ENCODE assay signal across 20 cellular contexts in genomic region chr1:25993197-25993951, GRCh38. TPM values are rescaled to one million over a fixed set of nuclear protein-coding genes. Genes with fewer than 3 reads are reported as not detected.
DNase-seq lines count a peak whose midpoint lies in the region; ATAC-seq and TF ChIP-seq lines count a peak whose summit lies in the region.
"Had no signal": no experiment of that assay in that cellular context is flagged by ENCODE, and none has a peak within 500 bp of the region (broad histone marks: within the 10 kb centered on the region; RNA-seq: fewer than 3 reads in every experiment).

No MANE protein-coding gene starts in this region.

- no peak for ATAC-seq in activated naive CD8-positive, alpha-beta T cell treated with anti-CD3 and anti-CD28 coated beads, Interleukin-2, amount 50 U/mL, for 24 hours
- ATAC-seq in naive thymus-derived CD4-positive, alpha-beta T cell, result no peak
- ATAC-seq in GM18867 (IDR thresholded peaks at IDR 0.05; ENCODE audit: unreplicated experiment), result no peak

- no peak for DNase-seq in activated naive CD8-positive, alpha-beta T cell treated with anti-CD3 and anti-CD28 coated beads, Interleukin-2, amount 50 U/mL, for 24 hours
- DNase-seq in WERI-Rb-1, result no peak
- DNase-seq in naive thymus-derived CD4-positive, alpha-beta T cell, result no peak
- DNase-seq in NOMO-1 treated with dmso at 0.1 percent for 144 hours (lab: John Stamatoyannopoulos, UW; ENCODE audit: unreplicated experiment), result no peak
- no peak for DNase-seq in medulla oblongata (ENCODE audit: extremely low spot score)
- no peak for DNase-seq in AG20443 (ENCODE audit: low spot score)
- DNase-seq: ACHN; activated CD4-positive, alpha-beta memory T cell treated with anti-CD3 and anti-CD28 coated beads for 36 hours; aorta; foreskin melanocyte; NCI-H1694 treated with DMSO at 0.1 percent for 48 hours; NCI-H446 treated with DMSO at 0.1 percent for 48 hours; SIG-M5; stimulated activated CD4-positive, alpha-beta T cell treated with anti-CD3 and anti-CD28 coated beads, Interleukin-15, amount 100 ng/mL, for 24 hours; stomach had no signal

- TF ChIP-seq CTCF in WERI-Rb-1 (IDR thresholded peaks at IDR 0.05; ENCODE audit: low read depth, low read length), result no peak

- H3K4me3 ChIP-seq in WERI-Rb-1 (ENCODE audit: low read depth, low read length), result no peak overlapping the region
- no peak overlapping the region for H3K4me3 ChIP-seq in naive thymus-derived CD4-positive, alpha-beta T cell (ENCODE audit: low read length)
- H3K4me3 ChIP-seq: stomach, vagina had no signal

- H3K27ac Mint-ChIP-seq in activated naive CD8-positive, alpha-beta T cell, result peak overlapping the region; percentile 81
- no peak overlapping the region for H3K27ac Mint-ChIP-seq in activated naive CD8-positive, alpha-beta T cell treated with anti-CD3 and anti-CD28 coated beads, Interleukin-2, amount 50 U/mL, for 24 hours
- peak overlapping the region in 8 of 9 donors; percentile 70 to 94 (median 86) for H3K27ac Mint-ChIP-seq in naive thymus-derived CD4-positive, alpha-beta T cell
- H3K27ac Mint-ChIP-seq: activated CD4-positive, alpha-beta memory T cell treated with anti-CD3 and anti-CD28 coated beads for 36 hours; activated T-helper 1 cell treated with anti-CD3 and anti-CD28 coated beads, Interleukin-12 subunit alpha, Interleukin-12 subunit beta, Interleukin-2, Interleukin-4 antibody, amounts not matched to agents 30 ng/mL and 10 ng/mL and 1 ng/mL, durations not matched to agents 14 hours and 24 hours and 36 hours had no signal

- peaks cover 68% of the 10 kb centered on the region for H3K4me1 Mint-ChIP-seq in activated naive CD8-positive, alpha-beta T cell (ENCODE audit: low read depth)
- peaks cover 56% of the 10 kb centered on the region for H3K4me1 Mint-ChIP-seq in activated naive CD8-positive, alpha-beta T cell treated with anti-CD3 and anti-CD28 coated beads, Interleukin-2, amount 50 U/mL, for 24 hours
- peaks cover 42 to 88% (median 77%) of the 10 kb centered on the region in 7 donors for H3K4me1 Mint-ChIP-seq in naive thymus-derived CD4-positive, alpha-beta T cell

- H3K4me1 ChIP-seq in naive thymus-derived CD4-positive, alpha-beta T cell (ENCODE audit: control insufficient read depth in 2 of 2, insufficient read depth in 2 of 2, low read length in 2 of 2), result peaks cover 40 to 51% of the 10 kb centered on the region in 2 donors

- no peaks in the 10 kb centered on the region for H3K9me3 Mint-ChIP-seq in activated naive CD8-positive, alpha-beta T cell (ENCODE audit: low read depth)
- H3K9me3 Mint-ChIP-seq in activated naive CD8-positive, alpha-beta T cell treated with anti-CD3 and anti-CD28 coated beads, Interleukin-2, amount 50 U/mL, for 24 hours, result no peaks in the 10 kb centered on the region
- peaks cover 0 to 3% (median 0%) of the 10 kb centered on the region in 11 donors for H3K9me3 Mint-ChIP-seq in naive thymus-derived CD4-positive, alpha-beta T cell
- H3K9me3 Mint-ChIP-seq: activated CD4-positive, alpha-beta memory T cell treated with anti-CD3 and anti-CD28 coated beads for 36 hours; activated T-helper 1 cell treated with anti-CD3 and anti-CD28 coated beads, Interleukin-12 subunit alpha, Interleukin-12 subunit beta, Interleukin-2, Interleukin-4 antibody, amounts not matched to agents 30 ng/mL and 10 ng/mL and 1 ng/mL, durations not matched to agents 14 hours and 24 hours and 36 hours had no signal

- H3K9me3 ChIP-seq in WERI-Rb-1 (ENCODE audit: severe bottlenecking), result no peaks in the 10 kb centered on the region
- no peaks in the 10 kb centered on the region for H3K9me3 ChIP-seq in naive thymus-derived CD4-positive, alpha-beta T cell (ENCODE audit: control insufficient read depth in 2 of 3, low read length in 3 of 3)
- H3K9me3 ChIP-seq: stomach, vagina had no signal

- H3K4me3 Mint-ChIP-seq in activated naive CD8-positive, alpha-beta T cell, result peak overlapping the region; percentile 30
- H3K4me3 Mint-ChIP-seq in activated naive CD8-positive, alpha-beta T cell treated with anti-CD3 and anti-CD28 coated beads, Interleukin-2, amount 50 U/mL, for 24 hours, result no peak overlapping the region
- H3K4me3 Mint-ChIP-seq in naive thymus-derived CD4-positive, alpha-beta T cell, result peak overlapping the region in 6 of 10 donors; percentile 37 to 67 (median 50)
- H3K4me3 Mint-ChIP-seq: activated CD4-positive, alpha-beta memory T cell treated with anti-CD3 and anti-CD28 coated beads for 36 hours; activated T-helper 1 cell treated with anti-CD3 and anti-CD28 coated beads, Interleukin-12 subunit alpha, Interleukin-12 subunit beta, Interleukin-2, Interleukin-4 antibody, amounts not matched to agents 30 ng/mL and 10 ng/mL and 1 ng/mL, durations not matched to agents 14 hours and 24 hours and 36 hours had no signal

- no peaks in the 10 kb centered on the region for H3K27me3 ChIP-seq in WERI-Rb-1 (ENCODE audit: insufficient read depth, low read depth, severe bottlenecking)
- H3K27me3 ChIP-seq in naive thymus-derived CD4-positive, alpha-beta T cell (ENCODE audit: control insufficient read depth in 2 of 2, insufficient read depth in 2 of 2, low read length in 2 of 2), result no peaks in the 10 kb centered on the region
- H3K27me3 ChIP-seq: stomach, vagina had no signal

- CTCF ChIA-PET in naive thymus-derived CD4-positive, alpha-beta T cell (lab: Charles Lee), result interaction anchor here (0.6 to 13.0 kb wide), 4 partner anchors 11 to 95 kb away, joined by 3 to 361 read pairs (median 3); partner anchors contain the start of gene STMN1

- intact Hi-C loops in naive thymus-derived CD4-positive, alpha-beta T cell (cut with micrococcal nuclease), result loop anchor here in 1 of 2 donors (10.0 kb wide), 1 partner anchor 559 kb away; the partner anchor contains the start of gene MACO1

- H3K27ac ChIP-seq in WERI-Rb-1, result peak overlapping the region; percentile 70
- peak overlapping the region; percentile 16 for H3K27ac ChIP-seq in naive thymus-derived CD4-positive, alpha-beta T cell (ENCODE audit: low read depth, low read length)
- H3K27ac ChIP-seq: stomach, vagina had no signal

- no peaks in the 10 kb centered on the region for H3K36me3 ChIP-seq in WERI-Rb-1
- no peaks in the 10 kb centered on the region for H3K36me3 ChIP-seq in naive thymus-derived CD4-positive, alpha-beta T cell (ENCODE audit: control insufficient read depth in 2 of 3, insufficient read depth in 3 of 3, low read length in 3 of 3)

- no peaks in the 10 kb centered on the region for H3K27me3 Mint-ChIP-seq in activated naive CD8-positive, alpha-beta T cell
- no peaks in the 10 kb centered on the region for H3K27me3 Mint-ChIP-seq in activated naive CD8-positive, alpha-beta T cell treated with anti-CD3 and anti-CD28 coated beads, Interleukin-2, amount 50 U/mL, for 24 hours
- H3K27me3 Mint-ChIP-seq in naive thymus-derived CD4-positive, alpha-beta T cell, result no peaks in the 10 kb centered on the region
- H3K27me3 Mint-ChIP-seq: activated CD4-positive, alpha-beta memory T cell treated with anti-CD3 and anti-CD28 coated beads for 36 hours had no signal

- H3K36me3 Mint-ChIP-seq in activated naive CD8-positive, alpha-beta T cell, result peaks cover 2% of the 10 kb centered on the region
- peaks cover 3% of the 10 kb centered on the region for H3K36me3 Mint-ChIP-seq in activated naive CD8-positive, alpha-beta T cell treated with anti-CD3 and anti-CD28 coated beads, Interleukin-2, amount 50 U/mL, for 24 hours (ENCODE audit: low read depth)
- H3K36me3 Mint-ChIP-seq in naive thymus-derived CD4-positive, alpha-beta T cell, result peaks cover 4 to 7% (median 5%) of the 10 kb centered on the region in 5 donors
- H3K36me3 Mint-ChIP-seq: activated CD4-positive, alpha-beta memory T cell treated with anti-CD3 and anti-CD28 coated beads for 36 hours had no signal

- POLR2A ChIA-PET in naive thymus-derived CD4-positive, alpha-beta T cell (lab: Charles Lee), result interaction anchor here (0.6 to 12.3 kb wide), 5 partner anchors 17 to 100 kb away, joined by 3 to 226 read pairs (median 3); partner anchors contain the start of gene STMN1

RNA-seq across cellular contexts. Expression of gene PAFAH2, which starts 4.5 kb away (rescaled TPM):
- total RNA-seq in naive thymus-derived CD4-positive, alpha-beta T cell, result 10 to 100 TPM; 11.4 to 36.0 (median 12.7) TPM
- polyA plus RNA-seq in naive thymus-derived CD4-positive, alpha-beta T cell, result 10 to 100 TPM; 19.5 to 23.7 TPM

RNA-seq across cellular contexts. Expression of gene EXTL1, which starts 28.2 kb away (rescaled TPM):
- total RNA-seq in naive thymus-derived CD4-positive, alpha-beta T cell, result under 1 TPM in 2 of 5 experiments, not detected in 3; 0.14 to 0.32 TPM
- polyA plus RNA-seq in naive thymus-derived CD4-positive, alpha-beta T cell, result not detected
- total RNA-seq: activated CD4-positive, alpha-beta memory T cell treated with anti-CD3 and anti-CD28 coated beads for 36 hours had no signal
- polyA plus RNA-seq: liver had no signal

RNA-seq across cellular contexts. Expression of gene SLC30A2, which starts 52.5 kb away (rescaled TPM):
- not detected for total RNA-seq in naive thymus-derived CD4-positive, alpha-beta T cell
- polyA plus RNA-seq in naive thymus-derived CD4-positive, alpha-beta T cell, result not detected
- total RNA-seq: activated CD4-positive, alpha-beta memory T cell treated with anti-CD3 and anti-CD28 coated beads for 36 hours; activated T-helper 1 cell treated with anti-CD3 and anti-CD28 coated beads, Interleukin-12 subunit alpha, Interleukin-12 subunit beta, Interleukin-2, Interleukin-4 antibody, amounts not matched to agents 30 ng/mL and 10 ng/mL and 1 ng/mL, durations not matched to agents 14 hours and 24 hours and 36 hours; aorta; vagina had no signal
